In the genomic region with DNA sequence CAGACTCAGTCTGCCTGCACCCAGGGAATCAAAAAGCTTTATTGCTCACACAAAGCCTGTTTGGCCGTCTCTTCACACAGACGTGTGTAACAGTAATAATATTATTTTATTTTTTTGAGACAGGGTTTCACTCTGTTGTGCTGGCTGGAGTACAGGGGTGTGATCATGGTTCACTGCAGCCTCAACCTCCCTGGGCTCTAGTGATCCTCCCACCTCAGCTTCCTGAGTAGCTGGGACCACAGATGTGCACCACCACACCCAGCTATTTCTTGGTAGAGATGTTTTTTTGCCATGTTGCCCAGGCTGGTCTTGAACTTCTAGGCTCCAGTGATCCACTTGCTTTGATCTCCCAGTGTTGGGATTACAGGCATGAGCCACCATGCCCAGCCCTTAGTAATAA, we compare ENCODE assay signal across 27 cellular contexts.
"Had no signal": no experiment of that assay in that cellular context is flagged by ENCODE, and none has a peak within 500 bp of the region (broad histone marks: within the 10 kb centered on the region; RNA-seq: fewer than 3 reads in every experiment).

No MANE protein-coding gene starts in this region.

- H3K79me2 ChIP-seq: hepatocyte had no signal

- H2AFZ ChIP-seq: hepatocyte had no signal

- H3K27ac Mint-ChIP-seq: activated T-cell treated with anti-CD3 and anti-CD28 coated beads, Interleukin-2, amount 50 U/mL, for 24 hours; activated T-helper 17 cell treated with anti-CD3 and anti-CD28 coated beads, Interleukin-2, amount 50 U/mL, for 72 hours; progenitor cell of endocrine pancreas; WTC11 had no signal

- H3K9me3 ChIP-seq: breast epithelium, colonic mucosa, esophagus muscularis mucosa, SK-N-SH, thyroid gland, upper lobe of right lung had no signal

- H3K4me3 Mint-ChIP-seq: activated T-cell treated with anti-CD3 and anti-CD28 coated beads, Interleukin-2, amount 50 U/mL, for 24 hours; activated T-helper 17 cell treated with anti-CD3 and anti-CD28 coated beads, Interleukin-2, amount 50 U/mL, for 72 hours; neural crest cell; stimulated activated naive CD8-positive, alpha-beta T cell treated with anti-CD3 and anti-CD28 coated beads, Interleukin-15, Interleukin-2, amounts not matched to agents 100 ng/mL and 50 ng/mL, for 24 hours; WTC11 had no signal

- H3K4me1 Mint-ChIP-seq: neural crest cell had no signal

- H3K27me3 ChIP-seq: breast epithelium, colonic mucosa, dorsolateral prefrontal cortex, esophagus muscularis mucosa, hepatocyte, thyroid gland, upper lobe of right lung had no signal

- DNase-seq: activated CD4-positive, alpha-beta T cell treated with anti-CD3 and anti-CD28 coated beads, Interleukin-2, amount 50 U/mL, for 48 hours; activated naive CD4-positive, alpha-beta T cell treated with anti-CD3 and anti-CD28 coated beads, Interleukin-2, amount 50 U/mL, for 16 hours; activated T-cell treated with anti-CD3 and anti-CD28 coated beads, Interleukin-2, amount 50 U/mL, for 24 hours; amniotic stem cell; colonic mucosa; dorsolateral prefrontal cortex; glutamatergic neuron; left ventricle myocardium inferior; mammary epithelial cell; midbrain; occipital lobe; retina; SIG-M5; SK-N-SH; stimulated activated CD4-positive, alpha-beta T cell treated with anti-CD3 and anti-CD28 coated beads, Interleukin-4, amount 100 ng/mL, for 4 hours; substantia nigra; T-helper 9 cell; thyroid gland; upper lobe of right lung had no signal

- ATAC-seq: activated T-helper 17 cell treated with anti-CD3 and anti-CD28 coated beads, Interleukin-2, amount 50 U/mL, for 72 hours; upper lobe of right lung; WTC11 had no signal

- H3K4me2 ChIP-seq: hepatocyte, SK-N-SH had no signal

- H3K4me1 ChIP-seq: breast epithelium, colonic mucosa, esophagus muscularis mucosa, thyroid gland, upper lobe of right lung had no signal

- H3K4me3 ChIP-seq: breast epithelium, colonic mucosa, dorsolateral prefrontal cortex, esophagus muscularis mucosa, hepatocyte, left ventricle myocardium inferior, thyroid gland, upper lobe of right lung had no signal

- H3K9me2 ChIP-seq: SK-N-SH had no signal

- H3K27ac ChIP-seq: breast epithelium, colonic mucosa, dorsolateral prefrontal cortex, esophagus muscularis mucosa, hepatocyte, left ventricle myocardium inferior, thyroid gland, upper lobe of right lung had no signal

- H3K27me3 Mint-ChIP-seq: activated T-cell treated with anti-CD3 and anti-CD28 coated beads, Interleukin-2, amount 50 U/mL, for 24 hours; activated T-helper 17 cell treated with anti-CD3 and anti-CD28 coated beads, Interleukin-2, amount 50 U/mL, for 72 hours; stimulated activated naive CD8-positive, alpha-beta T cell treated with anti-CD3 and anti-CD28 coated beads, Interleukin-15, Interleukin-2, amounts not matched to agents 100 ng/mL and 50 ng/mL, for 24 hours had no signal

- H3K36me3 ChIP-seq: breast epithelium, colonic mucosa, esophagus muscularis mucosa, left ventricle myocardium inferior, thyroid gland, upper lobe of right lung had no signal
